In the genomic region with DNA sequence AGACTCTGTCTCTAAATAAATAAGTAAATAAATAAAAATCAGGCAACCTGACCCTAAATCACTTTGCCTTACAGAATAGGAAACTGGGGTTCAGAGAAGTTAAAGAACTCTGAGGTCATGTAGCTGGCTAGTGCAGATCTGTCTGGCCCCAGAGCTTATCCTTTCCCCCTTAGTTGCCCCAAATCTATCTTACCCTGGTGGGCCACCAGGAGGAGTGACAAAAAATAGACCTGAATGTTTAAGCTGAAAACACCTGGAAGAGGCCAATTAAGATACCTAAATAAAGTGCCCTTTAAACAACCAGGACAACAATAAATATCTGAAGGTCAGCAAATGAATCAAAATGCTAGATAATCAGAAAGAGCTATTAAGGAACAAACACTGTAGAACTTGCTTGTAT, we compare ENCODE assay signal across 35 cellular contexts. TPM values are rescaled to one million over a fixed set of nuclear protein-coding genes. Genes with fewer than 3 reads are reported as not detected.
DNase-seq lines count a peak whose midpoint lies in the region; ATAC-seq, FAIRE-seq and TF ChIP-seq lines count a peak whose summit lies in the region.
"Had no signal": no experiment of that assay in that cellular context is flagged by ENCODE, and none has a peak within 500 bp of the region (broad histone marks: within the 10 kb centered on the region; RNA-seq: fewer than 3 reads in every experiment).

No MANE protein-coding gene starts in this region.

- H3K4me3 ChIP-seq in KMS-11 (IDR thresholded peaks at IDR 0.05; ENCODE audit: insufficient read depth, low read depth, low read length) (no peak overlapping the region), GM12878 (no peak overlapping the region), BE2C (ENCODE audit: low read depth, low read length) (no peak overlapping the region)
- H3K4me3 ChIP-seq: body of pancreas, GM23248, psoas muscle, sigmoid colon, upper lobe of left lung had no signal

- intact Hi-C loops in GM12878 (cut with micrococcal nuclease; ENCODE audit: unreplicated experiment) = no loop called here
- intact Hi-C loops in activated CD4-positive, alpha-beta T cell treated with anti-CD3 and anti-CD28 coated beads for 36 hours (cut with DNase I, micrococcal nuclease) = no loop called here

- no peak for TF ChIP-seq EP300 in GM12878 (IDR thresholded peaks at IDR 0.05; ENCODE audit: borderline replicate concordance in 1 of 2, control insufficient read depth in 1 of 2, low read depth in 2 of 2, low read length in 2 of 2)

- H2AFZ ChIP-seq in KMS-11 (ENCODE audit: low read depth) = no peak overlapping the region
- no peak overlapping the region for H2AFZ ChIP-seq in GM12878 (ENCODE audit: control insufficient read depth, low read depth, low read length)
- H2AFZ ChIP-seq: GM23248 had no signal

- H3K9me3 ChIP-seq in GM12878 (replicated peaks; ENCODE audit: control insufficient read depth, insufficient read depth, low read length) (no peaks in the 10 kb centered on the region), BE2C (no peaks in the 10 kb centered on the region)
- H3K9me3 ChIP-seq: body of pancreas, psoas muscle, sigmoid colon, upper lobe of left lung had no signal

- H3K27ac ChIP-seq in KMS-11 (no peak overlapping the region), GM12878 (ENCODE audit: control insufficient read depth, insufficient read depth) (no peak overlapping the region)
- H3K27ac ChIP-seq: body of pancreas, GM23248, HL-60, psoas muscle, sigmoid colon, upper lobe of left lung had no signal

- no peaks in the 10 kb centered on the region for H3K36me3 ChIP-seq in KMS-11 (ENCODE audit: insufficient read depth)
- no peaks in the 10 kb centered on the region for H3K36me3 ChIP-seq in GM12878 (ENCODE audit: control insufficient read depth in 2 of 2, insufficient read depth in 2 of 2, low read length in 1 of 2)
- no peaks in the 10 kb centered on the region for H3K36me3 ChIP-seq in BE2C
- H3K36me3 ChIP-seq: sigmoid colon, upper lobe of left lung had no signal

- peaks cover 6% of the 10 kb centered on the region for H3K4me1 Mint-ChIP-seq in neural crest cell
- H3K4me1 Mint-ChIP-seq in activated CD4-positive, alpha-beta T cell treated with anti-CD3 and anti-CD28 coated beads for 36 hours = no peaks in the 10 kb centered on the region

- H3K4me1 ChIP-seq in KMS-11 (ENCODE audit: low read depth, poor library complexity, severe bottlenecking) = no peaks in the 10 kb centered on the region
- peaks cover 31% of the 10 kb centered on the region for H3K4me1 ChIP-seq in GM12878 (ENCODE audit: control insufficient read depth, insufficient read depth, low read length)
- no peaks in the 10 kb centered on the region for H3K4me1 ChIP-seq in BE2C
- H3K4me1 ChIP-seq: body of pancreas, upper lobe of left lung had no signal

- RAD21 ChIA-PET in GM12878 (lab: Charles Lee; ENCODE audit: unreplicated experiment) = interaction anchor here (0.9 to 2.2 kb wide), 6 partner anchors 9 to 181 kb away, joined by 3 to 8 read pairs (median 6); no protein-coding TSS in a partner anchor

- POLR2A ChIA-PET in GM12878 (lab: Charles Lee) = interaction anchor here (1.1 kb wide), 1 partner anchor 33 kb away, joined by 3 read pairs; no protein-coding TSS in a partner anchor
- POLR2A ChIA-PET in activated CD4-positive, alpha-beta T cell treated with anti-CD3 and anti-CD28 coated beads for 36 hours (lab: Charles Lee) = no interaction called here

- no peak overlapping the region for H3K9ac ChIP-seq in KMS-11
- H3K9ac ChIP-seq in GM12878 (ENCODE audit: control insufficient read depth, insufficient read depth, low read length) = no peak overlapping the region
- H3K9ac ChIP-seq: GM23248 had no signal

- no peak overlapping the region for H3K27ac Mint-ChIP-seq in neural crest cell (ENCODE audit: unreplicated experiment)
- H3K27ac Mint-ChIP-seq in activated CD4-positive, alpha-beta T cell treated with anti-CD3 and anti-CD28 coated beads for 36 hours = no peak overlapping the region
- H3K27ac Mint-ChIP-seq: activated T-helper 2 cell treated with anti-CD3 and anti-CD28 coated beads, Interferon-gamma antibody, Interleukin-2, Interleukin-4, amounts not matched to agents 10 μg/mL and 5 μg/mL and 100 μg/mL, durations not matched to agents 14 hours and 24 hours and 36 hours; T-helper 2 cell treated with Interferon-gamma antibody and Interleukin-4, amounts not matched to agents 5 μg/mL and 100 μg/mL, for 36 hours had no signal

- FAIRE-seq in D721Med (lab: Jason Lieb, UNC) (peak; percentile 66), GM12878 (lab: Jason Lieb, UNC) (no peak)
- FAIRE-seq: A204.1, islet of Langerhans had no signal

- in situ Hi-C loops in GM12878 (cut with MboI) = no loop called here

- no TSS peak for BruUV-seq in GM12878 (replicated peaks; lab: Mats Ljungman, UMichigan)

- H3K9me3 Mint-ChIP-seq in neural crest cell = peaks cover under 1% of the 10 kb centered on the region
- H3K9me3 Mint-ChIP-seq in activated CD4-positive, alpha-beta T cell treated with anti-CD3 and anti-CD28 coated beads for 36 hours (ENCODE audit: low read depth) = no peaks in the 10 kb centered on the region
- H3K9me3 Mint-ChIP-seq: activated T-helper 2 cell treated with anti-CD3 and anti-CD28 coated beads, Interferon-gamma antibody, Interleukin-2, Interleukin-4, amounts not matched to agents 10 μg/mL and 5 μg/mL and 100 μg/mL, durations not matched to agents 14 hours and 24 hours and 36 hours; T-helper 2 cell treated with Interferon-gamma antibody and Interleukin-4, amounts not matched to agents 5 μg/mL and 100 μg/mL, for 36 hours had no signal

- H3K4me2 ChIP-seq in KMS-11 = no peak overlapping the region
- H3K4me2 ChIP-seq in GM12878 (ENCODE audit: control insufficient read depth, insufficient read depth) = no peak overlapping the region

- H3K4me3 Mint-ChIP-seq in neural crest cell = no peak overlapping the region
- H3K4me3 Mint-ChIP-seq in activated CD4-positive, alpha-beta T cell treated with anti-CD3 and anti-CD28 coated beads for 36 hours = no peak overlapping the region
- H3K4me3 Mint-ChIP-seq: T-helper 2 cell treated with Interferon-gamma antibody and Interleukin-4, amounts not matched to agents 5 μg/mL and 100 μg/mL, for 36 hours had no signal

- peaks cover under 1% of the 10 kb centered on the region for H3K36me3 Mint-ChIP-seq in neural crest cell (ENCODE audit: low read depth)
- no peaks in the 10 kb centered on the region for H3K36me3 Mint-ChIP-seq in activated CD4-positive, alpha-beta T cell treated with anti-CD3 and anti-CD28 coated beads for 36 hours (ENCODE audit: low read depth)

- ATAC-seq in GM12878 = peak; percentile 23; the same call in 1 of the 3 replicates
- no peak for ATAC-seq in activated CD4-positive, alpha-beta T cell treated with anti-CD3 and anti-CD28 coated beads for 36 hours
- ATAC-seq: body of pancreas, esophagus mucosa, psoas muscle had no signal

- TF ChIP-seq CTCF in D721Med (IDR thresholded peaks at IDR 0.05; ENCODE audit: insufficient read depth, missing control alignments) (no peak), KMS-11 (conservative IDR thresholded peaks at IDR 0.05; ENCODE audit: low read depth, low read length) (0 out of 2 replicates have a peak, but pooled peaks have one; percentile 14), GM12878 (IDR thresholded peaks at IDR 0.05 in 2 of 3, conservative IDR thresholded peaks at IDR 0.05 in 1 of 3; ENCODE audit: control insufficient read depth in 2 of 3, extremely low read depth in 1 of 3, insufficient read depth in 1 of 3, low read depth in 3 of 3, low read length in 3 of 3) (no peak), neural crest cell (conservative IDR thresholded peaks at IDR 0.05) (peak; percentile 27), BE2C (IDR thresholded peaks at IDR 0.05; ENCODE audit: low read depth, low read length) (no peak)

- SMC1A ChIA-PET in GM12878 (lab: Charles Lee; ENCODE audit: uncharacterized antibody, unreplicated experiment) = interaction anchor here (0.9 to 2.1 kb wide), 14 partner anchors 8 to 431 kb away, joined by 3 to 10 read pairs (median 4); no protein-coding TSS in a partner anchor

- 0 out of 2 replicates have a peak, but pooled peaks have one; percentile 4 for TF ChIP-seq RAD21 in GM12878 (IDR thresholded peaks at IDR 0.05; ENCODE audit: insufficient read depth, low read depth, low read length)

- no peaks in the 10 kb centered on the region for H3K79me2 ChIP-seq in KMS-11 (ENCODE audit: insufficient read depth, low read depth)
- H3K79me2 ChIP-seq in GM12878 (ENCODE audit: control insufficient read depth, insufficient read depth, low read length) = no peaks in the 10 kb centered on the region

- no peaks in the 10 kb centered on the region for H3K27me3 ChIP-seq in KMS-11 (ENCODE audit: insufficient read depth, low read depth)
- no peaks in the 10 kb centered on the region for H3K27me3 ChIP-seq in GM12878 (replicated peaks in 1 of 2; ENCODE audit: control insufficient read depth in 2 of 2, insufficient read depth in 2 of 2, low read length in 1 of 2)
- H3K27me3 ChIP-seq in BE2C = no peaks in the 10 kb centered on the region
- H3K27me3 ChIP-seq: body of pancreas, sigmoid colon, upper lobe of left lung had no signal

- CTCF ChIA-PET in GM12878 (lab: Yijun Ruan, JAX) = interaction anchor here (0.6 to 1.9 kb wide), 10 partner anchors 8 to 485 kb away, joined by 3 to 11 read pairs (median 4); no protein-coding TSS in a partner anchor
- CTCF ChIA-PET in activated CD4-positive, alpha-beta T cell treated with anti-CD3 and anti-CD28 coated beads for 36 hours (lab: Charles Lee) = interaction anchor here (1.3 kb wide), 1 partner anchor 430 kb away, joined by 3 read pairs; no protein-coding TSS in a partner anchor

- no peak for DNase-seq in D721Med (ENCODE audit: insufficient read length, low spot score)
- no peak for DNase-seq in GM12878 (ENCODE audit: low read depth, low spot score)
- no peak for DNase-seq in neural crest cell (ENCODE audit: low read depth, low spot score)
- DNase-seq in activated CD4-positive, alpha-beta T cell treated with anti-CD3 and anti-CD28 coated beads for 36 hours = no peak
- DNase-seq in AG20443 (ENCODE audit: low spot score) = no peak
- DNase-seq in BE2C = no peak
- DNase-seq in C1 segment of cervical spinal cord (lab: John Stamatoyannopoulos, UW) = no peak
- DNase-seq: activated CD4-positive, alpha-beta T cell treated with anti-CD3 and anti-CD28 coated beads for 4 hours; activated CD8-positive, alpha-beta memory T cell treated with anti-CD3 and anti-CD28 coated beads for 24 hours; activated naive CD4-positive, alpha-beta T cell treated with anti-CD3 and anti-CD28 coated beads, Interleukin-2, amount 50 U/mL, for 16 hours; activated T-cell treated with anti-CD3 and anti-CD28 coated beads for 4 hours; body of pancreas; dermis blood vessel endothelial cell; DMS153; GM23248; mesenchymal stem cell; NCI-H1417 treated with DMSO at 0.1 percent for 48 hours; NCI-H2029 treated with DMSO at 0.1 percent for 48 hours; NCI-H2227 treated with DMSO at 0.1 percent for 48 hours; NCI-H526; NK-92 treated with Interleukin-12 subunit alpha and Interleukin-12 subunit beta, amount 100 ng/mL, for 24 hours; psoas muscle; Right ventricle myocardium superior; sigmoid colon; stimulated activated CD4-positive, alpha-beta T cell treated with anti-CD3 and anti-CD28 coated beads, Interleukin-4, amount 100 ng/mL, for 24 hours; upper lobe of left lung had no signal

- TF ChIP-seq POLR2A in GM12878 (IDR thresholded peaks at IDR 0.05; ENCODE audit: low read depth, low read length) = no peak

- H3K27me3 Mint-ChIP-seq in neural crest cell (ENCODE audit: low read depth) = no peaks in the 10 kb centered on the region
- peaks cover 2% of the 10 kb centered on the region for H3K27me3 Mint-ChIP-seq in activated CD4-positive, alpha-beta T cell treated with anti-CD3 and anti-CD28 coated beads for 36 hours

- H4K20me1 ChIP-seq in KMS-11 (ENCODE audit: insufficient read depth) (no peaks in the 10 kb centered on the region), GM12878 (ENCODE audit: control insufficient read depth, insufficient read depth) (no peaks in the 10 kb centered on the region)

RNA-seq across cellular contexts. Expression of gene TEX35, which starts 59.7 kb away (rescaled TPM):
- not detected in 2 replicates for total RNA-seq in GM12878 (2013; cell fraction: nucleolus; rRNA removed)
- total RNA-seq in GM12878 (2014; rRNA removed) (not detected in 2 replicates), GM12878 (2014; rRNA removed; fragmentation: Illumina TruSeq; extraction: Trizol) (not detected in 2 replicates), GM12878 (2021) (not detected in 2 replicates), neural crest cell (not detected in 2 replicates)
- not detected for polyA plus RNA-seq in GM12878 (2011; ENCODE audit: low read depth)
- polyA plus RNA-seq in GM12878 (2011; rRNA removed) (not detected in 2 replicates), GM12878 (2014; fragmentation: Illumina TruSeq; extraction: Trizol) (not detected in 2 replicates), GM12878 (2014; fragmentation: Nextera tagmentation; extraction: Ambion mirVana) (not detected), GM12878 (2014; rRNA removed) (not detected in 2 replicates), GM12878 (2016; fragmentation: Nextera tagmentation; extraction: Ambion mirVana) (not detected)
- polyA plus RNA-seq in GM12878 (2011; cell fraction: cytosol; rRNA removed) = not detected in 2 replicates
- not detected in 2 replicates for polyA plus RNA-seq in GM12878 (2011; cell fraction: nucleus; rRNA removed)
- polyA plus RNA-seq in GM12878 (2012) = not detected in 2 replicates
- not detected in 2 replicates for polyA minus RNA-seq in GM12878 (2011; rRNA and poly(A)+ RNA removed)
- polyA minus RNA-seq in GM12878 (2011; cell fraction: cytosol; rRNA and poly(A)+ RNA removed) = not detected in 2 replicates
- not detected in 2 replicates for polyA minus RNA-seq in GM12878 (2011; cell fraction: nucleus; rRNA and poly(A)+ RNA removed)
- not detected for total RNA-seq in activated CD4-positive, alpha-beta T cell treated with anti-CD3 and anti-CD28 coated beads for 36 hours
- polyA plus RNA-seq in BE2C (2012; ENCODE audit: insufficient read depth, insufficient read length, low read depth) = not detected
- total RNA-seq: activated T-helper 2 cell treated with anti-CD3 and anti-CD28 coated beads, Interferon-gamma antibody, Interleukin-2, Interleukin-4, amounts not matched to agents 10 μg/mL and 5 μg/mL and 100 μg/mL, durations not matched to agents 14 hours and 24 hours and 36 hours; body of pancreas; dermis blood vessel endothelial cell; GM23248; left lobe of liver; psoas muscle; sigmoid colon; subcutaneous adipose tissue; upper lobe of left lung had no signal
- polyA plus RNA-seq: GM23248, psoas muscle, sigmoid colon had no signal

Comparison
In these comparisons a context has a peak if more than half of its experiments do, and no peak if none do; other contexts are left out.
1. CTCF ChIP-seq: peak in KMS-11 (single experiment) and neural crest cell (single experiment); none in D721Med (single experiment), GM12878 (0 of 3) and BE2C (single experiment).